ENCODE assay signal across 1 cellular context in the genomic region with DNA sequence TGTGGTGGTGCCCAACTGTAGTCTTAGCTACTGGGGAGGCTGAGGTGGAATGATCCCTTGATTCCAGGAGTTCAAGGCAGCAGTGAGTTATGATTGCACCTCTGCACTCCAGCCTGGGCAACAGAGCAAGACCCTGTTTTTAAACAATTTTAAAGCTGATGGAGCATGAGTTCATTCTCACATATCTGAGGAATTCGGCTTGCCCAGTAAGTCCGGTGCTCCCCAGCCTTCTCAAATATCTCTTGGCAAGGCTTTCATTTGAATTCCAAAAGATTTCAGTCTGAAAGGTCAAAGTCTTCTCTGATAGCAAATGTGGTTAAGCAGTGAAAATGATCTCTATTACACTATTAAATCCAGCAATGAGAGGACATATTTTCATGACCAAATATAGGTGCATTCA.
TF ChIP-seq lines count a peak whose summit lies in the region.

No MANE protein-coding gene starts in this region.

TF ChIP-seq in HepG2, 621 proteins besides CTCF, POLR2A, EP300 and RAD21 (continued from another document):
- TF ChIP-seq KDM1A (CRISPR knock-in tag; IDR thresholded peaks at IDR 0.05) (no peak), FOSL1 (CRISPR knock-in tag; IDR thresholded peaks at IDR 0.05; ENCODE audit: borderline replicate concordance) (no peak), ARHGAP35 (CRISPR knock-in tag; IDR thresholded peaks at IDR 0.05; ENCODE audit: borderline replicate concordance) (no peak), KAT2B (IDR thresholded peaks at IDR 0.05; ENCODE audit: borderline replicate concordance, low read depth, low read length) (no peak), HNF4A (CRISPR knock-in tag; IDR thresholded peaks at IDR 0.05) (peak; percentile 55), ATF7 (IDR thresholded peaks at IDR 0.05) (no peak), ATF7 (CRISPR knock-in tag; IDR thresholded peaks at IDR 0.05) (no peak), SOX13 (IDR thresholded peaks at IDR 0.05) (no peak), SOX13 (CRISPR knock-in tag; conservative IDR thresholded peaks at IDR 0.05 in 1 of 2, IDR thresholded peaks at IDR 0.05 in 1 of 2) (peak in 1 of 2 experiments; percentile 36; a peak in 1 of 4 replicates), ZFP36 (IDR thresholded peaks at IDR 0.05; ENCODE audit: borderline replicate concordance, low read depth, low read length, partially characterized antibody) (no peak), RCOR2 (CRISPR knock-in tag; IDR thresholded peaks at IDR 0.05) (0 out of 2 replicates have a peak, but pooled peaks have one; percentile 56), HDAC6 (IDR thresholded peaks at IDR 0.05; ENCODE audit: low read depth, low read length) (no peak), NCOA2 (CRISPR knock-in tag; IDR thresholded peaks at IDR 0.05) (peak; percentile 42; the same call in 1 of the 2 replicates), SAP130 (CRISPR knock-in tag; IDR thresholded peaks at IDR 0.05; ENCODE audit: low read depth) (peak; percentile 14; the same call in 1 of the 2 replicates), ZNF460 (CRISPR knock-in tag; IDR thresholded peaks at IDR 0.05; ENCODE audit: borderline replicate concordance) (peak; percentile 41; the same call in 1 of the 2 replicates), ZNF263 (CRISPR knock-in tag; IDR thresholded peaks at IDR 0.05) (peak; percentile 79), ELF4 (CRISPR knock-in tag; IDR thresholded peaks at IDR 0.05; ENCODE audit: borderline replicate concordance) (no peak), ZNF703 (CRISPR knock-in tag; IDR thresholded peaks at IDR 0.05; ENCODE audit: borderline replicate concordance) (no peak), HDAC2 (CRISPR knock-in tag; IDR thresholded peaks at IDR 0.05) (peak; percentile 43; the same call in 1 of the 2 replicates), ZSCAN12 (CRISPR knock-in tag; IDR thresholded peaks at IDR 0.05) (no peak), ZMYM2 (CRISPR knock-in tag; IDR thresholded peaks at IDR 0.05) (peak; percentile 60; the same call in 1 of the 2 replicates), TCF7 (IDR thresholded peaks at IDR 0.05; ENCODE audit: low read depth) (no peak), ZNF746 (CRISPR knock-in tag; IDR thresholded peaks at IDR 0.05) (no peak), ATF1 (CRISPR knock-in tag; IDR thresholded peaks at IDR 0.05) (no peak), ZFP36L1 (CRISPR knock-in tag; IDR thresholded peaks at IDR 0.05) (no peak), SALL1 (CRISPR knock-in tag; IDR thresholded peaks at IDR 0.05) (0 out of 2 replicates have a peak, but pooled peaks have one; percentile 15), TEAD3 (CRISPR knock-in tag; optimal IDR thresholded peaks at IDR 0.05; ENCODE audit: borderline replicate concordance) (peak; percentile 46)
- TF ChIP-seq, protein P1, sequence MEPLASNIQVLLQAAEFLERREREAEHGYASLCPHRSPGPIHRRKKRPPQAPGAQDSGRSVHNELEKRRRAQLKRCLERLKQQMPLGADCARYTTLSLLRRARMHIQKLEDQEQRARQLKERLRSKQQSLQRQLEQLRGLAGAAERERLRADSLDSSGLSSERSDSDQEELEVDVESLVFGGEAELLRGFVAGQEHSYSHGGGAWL (CRISPR knock-in tag; IDR thresholded peaks at IDR 0.05) = no peak
- TF ChIP-seq, protein P2, sequence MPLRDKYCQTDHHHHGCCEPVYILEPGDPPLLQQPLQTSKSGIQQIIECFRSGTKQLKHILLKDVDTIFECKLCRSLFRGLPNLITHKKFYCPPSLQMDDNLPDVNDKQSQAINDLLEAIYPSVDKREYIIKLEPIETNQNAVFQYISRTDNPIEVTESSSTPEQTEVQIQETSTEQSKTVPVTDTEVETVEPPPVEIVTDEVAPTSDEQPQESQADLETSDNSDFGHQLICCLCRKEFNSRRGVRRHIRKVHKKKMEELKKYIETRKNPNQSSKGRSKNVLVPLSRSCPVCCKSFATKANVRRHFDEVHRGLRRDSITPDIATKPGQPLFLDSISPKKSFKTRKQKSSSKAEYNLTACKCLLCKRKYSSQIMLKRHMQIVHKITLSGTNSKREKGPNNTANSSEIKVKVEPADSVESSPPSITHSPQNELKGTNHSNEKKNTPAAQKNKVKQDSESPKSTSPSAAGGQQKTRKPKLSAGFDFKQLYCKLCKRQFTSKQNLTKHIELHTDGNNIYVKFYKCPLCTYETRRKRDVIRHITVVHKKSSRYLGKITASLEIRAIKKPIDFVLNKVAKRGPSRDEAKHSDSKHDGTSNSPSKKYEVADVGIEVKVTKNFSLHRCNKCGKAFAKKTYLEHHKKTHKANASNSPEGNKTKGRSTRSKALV (CRISPR knock-in tag; IDR thresholded peaks at IDR 0.05) = no peak
- TF ChIP-seq, protein P3, sequence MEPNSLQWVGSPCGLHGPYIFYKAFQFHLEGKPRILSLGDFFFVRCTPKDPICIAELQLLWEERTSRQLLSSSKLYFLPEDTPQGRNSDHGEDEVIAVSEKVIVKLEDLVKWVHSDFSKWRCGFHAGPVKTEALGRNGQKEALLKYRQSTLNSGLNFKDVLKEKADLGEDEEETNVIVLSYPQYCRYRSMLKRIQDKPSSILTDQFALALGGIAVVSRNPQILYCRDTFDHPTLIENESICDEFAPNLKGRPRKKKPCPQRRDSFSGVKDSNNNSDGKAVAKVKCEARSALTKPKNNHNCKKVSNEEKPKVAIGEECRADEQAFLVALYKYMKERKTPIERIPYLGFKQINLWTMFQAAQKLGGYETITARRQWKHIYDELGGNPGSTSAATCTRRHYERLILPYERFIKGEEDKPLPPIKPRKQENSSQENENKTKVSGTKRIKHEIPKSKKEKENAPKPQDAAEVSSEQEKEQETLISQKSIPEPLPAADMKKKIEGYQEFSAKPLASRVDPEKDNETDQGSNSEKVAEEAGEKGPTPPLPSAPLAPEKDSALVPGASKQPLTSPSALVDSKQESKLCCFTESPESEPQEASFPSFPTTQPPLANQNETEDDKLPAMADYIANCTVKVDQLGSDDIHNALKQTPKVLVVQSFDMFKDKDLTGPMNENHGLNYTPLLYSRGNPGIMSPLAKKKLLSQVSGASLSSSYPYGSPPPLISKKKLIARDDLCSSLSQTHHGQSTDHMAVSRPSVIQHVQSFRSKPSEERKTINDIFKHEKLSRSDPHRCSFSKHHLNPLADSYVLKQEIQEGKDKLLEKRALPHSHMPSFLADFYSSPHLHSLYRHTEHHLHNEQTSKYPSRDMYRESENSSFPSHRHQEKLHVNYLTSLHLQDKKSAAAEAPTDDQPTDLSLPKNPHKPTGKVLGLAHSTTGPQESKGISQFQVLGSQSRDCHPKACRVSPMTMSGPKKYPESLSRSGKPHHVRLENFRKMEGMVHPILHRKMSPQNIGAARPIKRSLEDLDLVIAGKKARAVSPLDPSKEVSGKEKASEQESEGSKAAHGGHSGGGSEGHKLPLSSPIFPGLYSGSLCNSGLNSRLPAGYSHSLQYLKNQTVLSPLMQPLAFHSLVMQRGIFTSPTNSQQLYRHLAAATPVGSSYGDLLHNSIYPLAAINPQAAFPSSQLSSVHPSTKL (CRISPR knock-in tag; IDR thresholded peaks at IDR 0.05) = peak; percentile 41
